In genomic region chr4:147194107-147194506, GRCh38 we compare ENCODE assay signal across 27 cellular contexts.
DNase-seq lines count a peak whose midpoint lies in the region; ATAC-seq, FAIRE-seq and TF ChIP-seq lines count a peak whose summit lies in the region.
"Had no signal": no experiment of that assay in that cellular context is flagged by ENCODE, and none has a peak within 500 bp of the region (broad histone marks: within the 10 kb centered on the region; RNA-seq: fewer than 3 reads in every experiment).

No MANE protein-coding gene starts in this region.

- H3K4me1 Mint-ChIP-seq in mesothelial cell of epicardium = peaks cover 46% of the 10 kb centered on the region
- H3K4me1 Mint-ChIP-seq: activated B cell treated with CpG ODN at 0.5 μM for 24 hours had no signal

- peaks cover 2% of the 10 kb centered on the region for H3K9me3 Mint-ChIP-seq in mesothelial cell of epicardium
- H3K9me3 Mint-ChIP-seq: activated CD4-positive, alpha-beta memory T cell treated with anti-CD3 and anti-CD28 coated beads for 36 hours had no signal

- POLR2A ChIA-PET in A549 (lab: Yijun Ruan, JAX) (no interaction called here), SK-N-SH (lab: Yijun Ruan, JAX) (no interaction called here)

- ATAC-seq in A549 (no peak), HG03025 (IDR thresholded peaks at IDR 0.05; ENCODE audit: low FRiP score, unreplicated experiment) (no peak), GM21619 (IDR thresholded peaks at IDR 0.05; ENCODE audit: unreplicated experiment) (no peak)
- ATAC-seq: K562 had no signal

- no peak for DNase-seq in A549 (ENCODE audit: low read depth in 1 of 2, low spot score in 1 of 2)
- no peak for DNase-seq in SK-N-SH
- peak; percentile 12 to 13 for DNase-seq in fibroblast of lung (ENCODE audit: low read depth in 2 of 2)
- no peak for DNase-seq in mesothelial cell of epicardium (ENCODE audit: low spot score in 2 of 2, unreplicated experiment in 2 of 2)
- DNase-seq in COLO829 (ENCODE audit: low spot score) = no peak
- DNase-seq in SHP77 treated with DMSO at 0.1 percent for 48 hours (lab: John Stamatoyannopoulos, UW) = no peak
- DNase-seq: activated B cell treated with CpG ODN at 0.5 μM for 24 hours; activated CD4-positive, alpha-beta memory T cell treated with anti-CD3 and anti-CD28 coated beads for 36 hours; activated effector memory CD4-positive, alpha-beta T cell treated with anti-CD3 and anti-CD28 coated beads, Interleukin-2, amount 50 U/mL, for 16 hours; amniotic stem cell; Calu3; cerebellar nuclear complex; EL; endodermal cell; NCI-H1694 treated with DMSO at 0.1 percent for 48 hours; NCI-H2227 treated with DMSO at 0.1 percent for 48 hours; nucleus accumbens; retina; T-helper 9 cell; uterus had no signal

- H3K36me3 ChIP-seq in SK-N-SH (replicated peaks in 1 of 2; ENCODE audit: control insufficient read depth in 1 of 2, insufficient read depth in 2 of 2, low read length in 1 of 2) = no peaks in the 10 kb centered on the region
- H3K36me3 ChIP-seq in fibroblast of lung (ENCODE audit: control insufficient read depth, insufficient read depth, low read length) = no peaks in the 10 kb centered on the region
- H3K36me3 ChIP-seq: uterus had no signal

- no peak for TF ChIP-seq RAD21 in A549 (conservative IDR thresholded peaks at IDR 0.05 in 1 of 2, IDR thresholded peaks at IDR 0.05 in 1 of 2)
- no peak for TF ChIP-seq RAD21 in SK-N-SH (IDR thresholded peaks at IDR 0.05; ENCODE audit: low read length)

- WGBS in A549 (ENCODE audit: missing lambda C conversion rate) = 35% methylated on average over 2 of the region's 2 CpGs
- WGBS in SK-N-SH (ENCODE audit: low lambda C conversion rate) = 41% methylated on average over 2 of the region's 2 CpGs

- TF ChIP-seq EP300 in A549 (IDR thresholded peaks at IDR 0.05) (no peak), SK-N-SH (IDR thresholded peaks at IDR 0.05; ENCODE audit: borderline replicate concordance in 1 of 2, low read depth in 1 of 2, low read length in 1 of 2) (no peak)

- no peaks in the 10 kb centered on the region for H3K27me3 Mint-ChIP-seq in mesothelial cell of epicardium (ENCODE audit: low read depth)
- H3K27me3 Mint-ChIP-seq: activated B cell treated with CpG ODN at 0.5 μM for 24 hours; activated CD4-positive, alpha-beta memory T cell treated with anti-CD3 and anti-CD28 coated beads for 36 hours had no signal

- no peak for TF ChIP-seq POLR2A in A549 (IDR thresholded peaks at IDR 0.05; ENCODE audit: low read length)

- H3K4me3 Mint-ChIP-seq in mesothelial cell of epicardium = no peak overlapping the region
- H3K4me3 Mint-ChIP-seq: activated B cell treated with CpG ODN at 0.5 μM for 24 hours; activated CD4-positive, alpha-beta memory T cell treated with anti-CD3 and anti-CD28 coated beads for 36 hours; endodermal cell had no signal

- no peaks in the 10 kb centered on the region for H3F3A ChIP-seq in SK-N-SH (replicated peaks; ENCODE audit: insufficient read depth)

- H3K9me2 ChIP-seq in SK-N-SH = no peaks in the 10 kb centered on the region

- H3K9me3 ChIP-seq in A549 = no peaks in the 10 kb centered on the region
- no peaks in the 10 kb centered on the region for H3K9me3 ChIP-seq in SK-N-SH
- no peaks in the 10 kb centered on the region for H3K9me3 ChIP-seq in fibroblast of lung (ENCODE audit: control insufficient read depth, insufficient read depth, low read depth, low read length)
- H3K9me3 ChIP-seq: uterus had no signal

- H3K27ac Mint-ChIP-seq in mesothelial cell of epicardium = peak overlapping the region; percentile 75
- H3K27ac Mint-ChIP-seq: activated B cell treated with CpG ODN at 0.5 μM for 24 hours; activated CD4-positive, alpha-beta memory T cell treated with anti-CD3 and anti-CD28 coated beads for 36 hours; endodermal cell had no signal

- H3K79me2 ChIP-seq in SK-N-SH (ENCODE audit: insufficient read depth) = no peaks in the 10 kb centered on the region
- H3K79me2 ChIP-seq in fibroblast of lung (ENCODE audit: control insufficient read depth, insufficient read depth, low read length) = no peaks in the 10 kb centered on the region
- H3K79me2 ChIP-seq: hepatocyte had no signal

- H2AFZ ChIP-seq in SK-N-SH (ENCODE audit: low read depth) (peak overlapping the region; percentile 24), fibroblast of lung (ENCODE audit: low read length) (peak overlapping the region; percentile 73)
- H2AFZ ChIP-seq: hepatocyte had no signal

- H4K20me1 ChIP-seq in SK-N-SH (ENCODE audit: insufficient read depth) (no peaks in the 10 kb centered on the region), fibroblast of lung (ENCODE audit: control insufficient read depth, extremely low read depth, insufficient read depth, low read length) (no peaks in the 10 kb centered on the region)

- peaks cover under 1% of the 10 kb centered on the region for H3K36me3 Mint-ChIP-seq in mesothelial cell of epicardium
- H3K36me3 Mint-ChIP-seq: activated CD4-positive, alpha-beta memory T cell treated with anti-CD3 and anti-CD28 coated beads for 36 hours had no signal

- H3K4me3 ChIP-seq in A549 = no peak overlapping the region
- H3K4me3 ChIP-seq in SK-N-SH (ENCODE audit: low read depth in 2 of 2, low read length in 1 of 2) = no peak overlapping the region
- no peak overlapping the region for H3K4me3 ChIP-seq in fibroblast of lung (replicated peaks in 1 of 4; ENCODE audit: control extremely low read depth in 1 of 4, insufficient read depth in 1 of 4, low read depth in 3 of 4, low read length in 4 of 4)
- H3K4me3 ChIP-seq: hepatocyte, K562, lung, SK-N-MC, uterus had no signal

- H3K27me3 ChIP-seq in SK-N-SH (ENCODE audit: insufficient read depth) (no peaks in the 10 kb centered on the region), fibroblast of lung (ENCODE audit: control insufficient read depth, insufficient read depth, low read length) (no peaks in the 10 kb centered on the region)
- H3K27me3 ChIP-seq: hepatocyte, uterus had no signal

- H3K9ac ChIP-seq in SK-N-SH (no peak overlapping the region), fibroblast of lung (ENCODE audit: insufficient read depth, low read length) (no peak overlapping the region)

- no peak overlapping the region for H3K27ac ChIP-seq in A549
- no peak overlapping the region for H3K27ac ChIP-seq in SK-N-SH (ENCODE audit: low read depth in 2 of 2, low read length in 1 of 2)
- no peak overlapping the region for H3K27ac ChIP-seq in fibroblast of lung (ENCODE audit: insufficient read depth, low read length)
- H3K27ac ChIP-seq: hepatocyte, SK-N-MC had no signal

- CTCF ChIA-PET in A549 (lab: Yijun Ruan, JAX) = interaction anchor here (0.8 kb wide), 1 partner anchor 396 kb away, joined by 4 read pairs; no protein-coding TSS in a partner anchor
- CTCF ChIA-PET in SK-N-SH (lab: Yijun Ruan, JAX) = no interaction called here

- FAIRE-seq in A549 (lab: Jason Lieb, UNC) = no peak
- FAIRE-seq: K562, RCC 7860 had no signal

- H3K4me2 ChIP-seq in A549 (0 out of 3 replicates have a peak overlapping the region, but pooled peaks have one; percentile 12), SK-N-SH (no peak overlapping the region), fibroblast of lung (ENCODE audit: extremely low read depth, insufficient read depth, low read length) (no peak overlapping the region)
- H3K4me2 ChIP-seq: hepatocyte had no signal

- TF ChIP-seq CTCF in A549 (IDR thresholded peaks at IDR 0.05) (no peak), SK-N-SH (IDR thresholded peaks at IDR 0.05) (no peak), fibroblast of lung (conservative IDR thresholded peaks at IDR 0.05 in 1 of 2, IDR thresholded peaks at IDR 0.05 in 1 of 2; ENCODE audit: low read depth in 1 of 2, low read length in 2 of 2) (no peak), mesothelial cell of epicardium (IDR thresholded peaks at IDR 0.05; ENCODE audit: unreplicated experiment) (no peak)

- H3K4me1 ChIP-seq in A549 (no peaks in the 10 kb centered on the region), SK-N-SH (ENCODE audit: control insufficient read depth in 1 of 2, insufficient read depth in 2 of 2, low read depth in 1 of 2, low read length in 1 of 2) (no peaks in the 10 kb centered on the region; a peak in 1 of 4 replicates), fibroblast of lung (ENCODE audit: control insufficient read depth, extremely low read depth, insufficient read depth, low read length) (no peaks in the 10 kb centered on the region)
- H3K4me1 ChIP-seq: uterus had no signal

TF ChIP-seq in A549, 52 proteins besides CTCF, POLR2A, EP300 and RAD21 (continues in another document):
- TF ChIP-seq HDAC2 (IDR thresholded peaks at IDR 0.05) (no peak), NFE2L2 (conservative IDR thresholded peaks at IDR 0.05; ENCODE audit: low read length) (no peak), MAZ (IDR thresholded peaks at IDR 0.05; ENCODE audit: borderline replicate concordance, low read depth, low read length) (no peak), TP53 (CRISPR knock-in tag; IDR thresholded peaks at IDR 0.05) (no peak), KDM1A (IDR thresholded peaks at IDR 0.05; ENCODE audit: low read depth) (no peak), KDM5A (IDR thresholded peaks at IDR 0.05) (no peak), MYC (IDR thresholded peaks at IDR 0.05; ENCODE audit: borderline replicate concordance, low read length) (no peak), ZC3H11A (IDR thresholded peaks at IDR 0.05) (no peak)

TF ChIP-seq in SK-N-SH, 30 proteins besides CTCF, POLR2A, EP300 and RAD21 (continues in another document):
- TF ChIP-seq ELF1 (IDR thresholded peaks at IDR 0.05) (no peak), SIN3A (IDR thresholded peaks at IDR 0.05; ENCODE audit: borderline replicate concordance, low read depth, low read length) (no peak), MXI1 (IDR thresholded peaks at IDR 0.05; ENCODE audit: low read depth, low read length) (no peak), TAF1 (IDR thresholded peaks at IDR 0.05; ENCODE audit: borderline replicate concordance, low read depth, low read length) (no peak), RCOR1 (IDR thresholded peaks at IDR 0.05; ENCODE audit: low read length) (no peak), USF2 (IDR thresholded peaks at IDR 0.05; ENCODE audit: borderline replicate concordance, low read depth, low read length) (no peak), PBX3 (IDR thresholded peaks at IDR 0.05) (no peak), EZH2phosphoT487 (IDR thresholded peaks at IDR 0.05; ENCODE audit: borderline replicate concordance, low read depth) (no peak)

Comparison
In these comparisons a context has a peak if more than half of its experiments do, and no peak if none do; other contexts are left out.
1. DNase-seq: peak in fibroblast of lung (2 of 2); none in A549 (0 of 2), SK-N-SH (single experiment), mesothelial cell of epicardium (0 of 2), COLO829 (single experiment) and SHP77 treated with DMSO at 0.1 percent for 48 hours (single experiment).